In the genomic region with DNA sequence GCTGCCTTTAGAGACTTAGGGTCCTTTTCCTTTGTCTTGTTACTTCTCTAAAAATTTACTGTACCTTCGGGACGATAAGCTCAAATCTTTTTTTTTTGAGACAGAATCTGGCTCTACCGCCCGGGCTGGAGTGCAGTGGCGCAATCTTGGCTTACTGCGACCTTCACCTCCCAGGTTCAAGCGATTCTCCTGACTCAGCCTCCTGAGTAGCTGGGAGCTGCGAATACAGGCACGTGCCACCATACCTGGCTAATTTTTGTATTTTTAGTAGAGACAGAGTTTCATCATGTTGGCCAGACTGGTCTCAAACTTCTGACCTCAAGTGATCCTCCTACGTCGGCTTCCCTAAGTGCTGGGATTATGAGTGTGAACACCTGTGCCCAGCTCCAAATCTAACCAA, we compare ENCODE assay signal across 15 cellular contexts. TPM values are rescaled to one million over a fixed set of nuclear protein-coding genes. Genes with fewer than 3 reads are reported as not detected.
DNase-seq lines count a peak whose midpoint lies in the region; ATAC-seq and TF ChIP-seq lines count a peak whose summit lies in the region.
"Had no signal": no experiment of that assay in that cellular context is flagged by ENCODE, and none has a peak within 500 bp of the region (broad histone marks: within the 10 kb centered on the region; RNA-seq: fewer than 3 reads in every experiment).

No MANE protein-coding gene starts in this region.

- no peak overlapping the region for H3K4me3 Mint-ChIP-seq in activated T-helper 17 cell treated with anti-CD3 and anti-CD28 coated beads, Interleukin-2, amount 50 U/mL, for 72 hours
- H3K4me3 Mint-ChIP-seq in endothelial cell (ENCODE audit: unreplicated experiment): peak overlapping the region; percentile 25
- H3K4me3 Mint-ChIP-seq: B cell; CD4-positive, alpha-beta T cell; CD8-positive, alpha-beta T cell had no signal

- no peak for TF ChIP-seq CTCF in endothelial cell (IDR thresholded peaks at IDR 0.05; ENCODE audit: unreplicated experiment)

- peaks cover 72% of the 10 kb centered on the region for H3K36me3 Mint-ChIP-seq in activated T-helper 17 cell treated with anti-CD3 and anti-CD28 coated beads, Interleukin-2, amount 50 U/mL, for 72 hours (ENCODE audit: low read depth)
- H3K36me3 Mint-ChIP-seq in endothelial cell (ENCODE audit: low read depth, unreplicated experiment): peaks cover 5% of the 10 kb centered on the region

- H3K27me3 Mint-ChIP-seq in activated T-helper 17 cell treated with anti-CD3 and anti-CD28 coated beads, Interleukin-2, amount 50 U/mL, for 72 hours: no peaks in the 10 kb centered on the region
- peaks cover 4% of the 10 kb centered on the region for H3K27me3 Mint-ChIP-seq in endothelial cell (ENCODE audit: unreplicated experiment)
- H3K27me3 Mint-ChIP-seq: B cell; CD4-positive, alpha-beta T cell had no signal

- peak overlapping the region; percentile 22 for H3K27ac Mint-ChIP-seq in activated T-helper 17 cell treated with anti-CD3 and anti-CD28 coated beads, Interleukin-2, amount 50 U/mL, for 72 hours
- H3K27ac Mint-ChIP-seq in endothelial cell (ENCODE audit: unreplicated experiment): no peak overlapping the region
- H3K27ac Mint-ChIP-seq: B cell; CD4-positive, alpha-beta T cell; CD8-positive, alpha-beta T cell had no signal

- no peaks in the 10 kb centered on the region for H3K9me3 Mint-ChIP-seq in activated T-helper 17 cell treated with anti-CD3 and anti-CD28 coated beads, Interleukin-2, amount 50 U/mL, for 72 hours
- no peaks in the 10 kb centered on the region for H3K9me3 Mint-ChIP-seq in endothelial cell (ENCODE audit: unreplicated experiment)
- H3K9me3 Mint-ChIP-seq: CD4-positive, alpha-beta T cell; CD8-positive, alpha-beta T cell had no signal

- no peak for ATAC-seq in activated T-helper 17 cell treated with anti-CD3 and anti-CD28 coated beads, Interleukin-2, amount 50 U/mL, for 72 hours (replicated peaks)
- ATAC-seq: A549; CD8-positive, alpha-beta T cell had no signal

- DNase-seq in NCI-H82 (lab: John Stamatoyannopoulos, UW): peak; percentile 23
- no peak for DNase-seq in NCI-H82 treated with DMSO at 0.1 percent for 48 hours (lab: John Stamatoyannopoulos, UW; ENCODE audit: unreplicated experiment)
- no peak for DNase-seq in endothelial cell (ENCODE audit: low spot score)
- no peak for DNase-seq in iPS-NIHi11 (ENCODE audit: low spot score)
- DNase-seq in NAMALWA (ENCODE audit: low spot score): no peak
- DNase-seq: AML-193; Caco-2; Calu3; CD4-positive, alpha-beta T cell; CD8-positive, alpha-beta T cell; DMS79 treated with DMSO at 0.1 percent for 48 hours; GF-D8 had no signal

- H3K4me1 Mint-ChIP-seq in activated T-helper 17 cell treated with anti-CD3 and anti-CD28 coated beads, Interleukin-2, amount 50 U/mL, for 72 hours: peaks cover 5% of the 10 kb centered on the region
- no peaks in the 10 kb centered on the region for H3K4me1 Mint-ChIP-seq in endothelial cell (ENCODE audit: unreplicated experiment)

RNA-seq across cellular contexts. Expression of a gene that starts 7.4 kb away (rescaled TPM):
- total RNA-seq in activated T-helper 17 cell treated with anti-CD3 and anti-CD28 coated beads, Interleukin-2, amount 50 U/mL, for 72 hours: 100 to 1,000 TPM in 1 of 2 donors, 10 to 100 TPM in 1; 75.3 to 112 TPM
- 11.3 TPM for total RNA-seq in endothelial cell (ENCODE audit: unreplicated experiment)

RNA-seq across cellular contexts. Expression of a gene that starts 7.9 kb away (rescaled TPM):
- total RNA-seq in activated T-helper 17 cell treated with anti-CD3 and anti-CD28 coated beads, Interleukin-2, amount 50 U/mL, for 72 hours: under 1 TPM; 0.30 to 0.32 TPM
- 0.21 TPM for total RNA-seq in endothelial cell (ENCODE audit: unreplicated experiment)

RNA-seq across cellular contexts. Expression of a gene that starts 55.9 kb away (rescaled TPM):
- total RNA-seq in activated T-helper 17 cell treated with anti-CD3 and anti-CD28 coated beads, Interleukin-2, amount 50 U/mL, for 72 hours: under 1 TPM; 0.08 to 0.17 TPM
- 0.26 TPM for total RNA-seq in endothelial cell (ENCODE audit: unreplicated experiment)
- total RNA-seq: B cell; CD4-positive, alpha-beta T cell; CD8-positive, alpha-beta T cell had no signal
